Comparison of ENCODE assay signal across 19 cellular contexts in genomic region chr15:57085267-57085666, GRCh38.
DNase-seq lines count a peak whose midpoint lies in the region; ATAC-seq, FAIRE-seq and TF ChIP-seq lines count a peak whose summit lies in the region.
"Had no signal": no experiment of that assay in that cellular context is flagged by ENCODE, and none has a peak within 500 bp of the region (broad histone marks: within the 10 kb centered on the region; RNA-seq: fewer than 3 reads in every experiment).

No MANE protein-coding gene starts in this region.

- no peak overlapping the region for H3K27ac ChIP-seq in upper lobe of right lung
- H3K27ac ChIP-seq: 22Rv1, BLaER1, PC-9 had no signal

- H3K4me3 ChIP-seq in epithelial cell of esophagus (ENCODE audit: low read length) = no peak overlapping the region
- no peak overlapping the region for H3K4me3 ChIP-seq in retinal pigment epithelial cell (ENCODE audit: low read length)
- no peak overlapping the region for H3K4me3 ChIP-seq in upper lobe of right lung
- H3K4me3 ChIP-seq: BLaER1, PC-9 had no signal

- H3K9me3 ChIP-seq in upper lobe of right lung = no peaks in the 10 kb centered on the region
- H3K9me3 ChIP-seq: BLaER1 had no signal

- ATAC-seq in upper lobe of right lung (no peak), GM21447 (IDR thresholded peaks at IDR 0.05; ENCODE audit: unreplicated experiment) (no peak)
- ATAC-seq: Right ventricle myocardium inferior, SK-N-SH treated with all-trans-retinoic acid at 6 μM for 48 hours had no signal

- intact Hi-C loops in upper lobe of right lung (cut with DNase I) = no loop called here

- peak; percentile 63 for FAIRE-seq in RCC 7860 (lab: Jason Lieb, UNC)

- no peaks in the 10 kb centered on the region for H3K36me3 ChIP-seq in upper lobe of right lung
- H3K36me3 ChIP-seq: BLaER1 had no signal

- peaks cover 8% of the 10 kb centered on the region for H3K4me1 ChIP-seq in upper lobe of right lung

- no peaks in the 10 kb centered on the region for H3K27me3 ChIP-seq in upper lobe of right lung
- H3K27me3 ChIP-seq: BLaER1 had no signal

- DNase-seq in DMS53 (lab: John Stamatoyannopoulos, UW) = peak; percentile 8
- no peak for DNase-seq in DMS53 treated with DMSO at 0.1 percent for 48 hours (lab: John Stamatoyannopoulos, UW; ENCODE audit: unreplicated experiment)
- peak; percentile 44 for DNase-seq in RCC 7860 (ENCODE audit: low spot score)
- peak; percentile 53 for DNase-seq in epithelial cell of esophagus (ENCODE audit: low read depth)
- DNase-seq in retinal pigment epithelial cell (ENCODE audit: low read depth) = peak; percentile 12
- DNase-seq in upper lobe of right lung = no peak
- no peak for DNase-seq in EL
- DNase-seq: GDM1, H7, NCI-H1417 treated with DMSO at 0.1 percent for 48 hours, NCI-H2029, NCI-H2227 treated with DMSO at 0.1 percent for 48 hours, NCI-H526 treated with DMSO at 0.1 percent for 48 hours, PC-9 had no signal

- TF ChIP-seq CTCF in epithelial cell of esophagus (IDR thresholded peaks at IDR 0.05; ENCODE audit: insufficient read depth, low read depth, low read length, missing control alignments) = no peak
- no peak for TF ChIP-seq CTCF in retinal pigment epithelial cell (conservative IDR thresholded peaks at IDR 0.05; ENCODE audit: low read depth, low read length)
- TF ChIP-seq CTCF in upper lobe of right lung (IDR thresholded peaks at IDR 0.05) = no peak

Comparison
In these comparisons a context has a peak if more than half of its experiments do, and no peak if none do; other contexts are left out.
1. DNase-seq: peak in DMS53 (single experiment), RCC 7860 (single experiment), epithelial cell of esophagus (single experiment) and retinal pigment epithelial cell (single experiment); none in DMS53 treated with DMSO at 0.1 percent for 48 hours (single experiment), upper lobe of right lung (single experiment) and EL (single experiment).